Comparison of ENCODE assay signal across 18 cellular contexts in the genomic region with DNA sequence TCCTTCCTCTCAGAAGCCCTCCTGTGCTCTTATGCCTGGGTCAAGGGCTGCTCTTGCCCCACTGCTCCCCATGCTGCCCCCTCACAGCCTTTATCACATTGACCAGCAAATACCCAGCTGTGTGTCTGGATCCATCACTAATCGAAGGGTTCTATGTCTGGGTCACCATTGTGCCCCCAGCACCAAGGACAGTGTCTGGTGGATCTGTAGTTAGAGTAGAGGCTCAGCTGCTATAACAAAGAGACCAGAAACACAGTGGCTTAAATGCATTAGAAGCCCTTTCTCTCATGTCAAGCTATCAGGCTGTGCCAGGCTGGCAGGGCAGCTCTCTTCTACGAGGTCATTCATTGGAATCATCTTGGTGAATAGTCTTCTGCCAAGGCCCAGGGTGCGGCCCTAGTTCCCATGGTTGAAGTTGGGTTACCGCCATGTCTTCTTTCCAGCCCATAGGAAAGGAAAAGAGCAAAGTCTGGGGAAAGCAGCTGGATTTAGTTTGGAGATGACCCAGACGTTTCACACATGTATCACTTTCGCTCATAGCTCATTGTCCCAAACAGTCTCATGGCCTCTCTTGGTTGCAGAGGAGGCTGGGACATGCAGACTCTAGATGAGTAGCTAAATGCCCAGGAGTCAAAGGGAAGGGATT. TPM values are rescaled to one million over a fixed set of nuclear protein-coding genes. Genes with fewer than 3 reads are reported as not detected.
A peak's percentile ranks its signal among the peaks of the same experiment; 100 is the strongest.
DNase-seq lines count a peak whose midpoint lies in the region; ATAC-seq, FAIRE-seq and TF ChIP-seq lines count a peak whose summit lies in the region.
"Had no signal": no experiment of that assay in that cellular context is flagged by ENCODE, and none has a peak within 500 bp of the region (broad histone marks: within the 10 kb centered on the region; RNA-seq: fewer than 3 reads in every experiment).

No MANE protein-coding gene starts in this region.

- DNase-seq in HCT116 (ENCODE audit: low read depth, low spot score) (no peak), GM12878 (ENCODE audit: low read depth, low spot score) (no peak), kidney (peak; percentile 6), mammary epithelial cell (no peak), MCF 10A (ENCODE audit: unreplicated experiment) (no peak), NCI-H2107 treated with DMSO at 0.1 percent for 48 hours (lab: John Stamatoyannopoulos, UW; ENCODE audit: unreplicated experiment) (no peak)
- DNase-seq in stimulated activated effector memory CD8-positive, alpha-beta T cell treated with anti-CD3 and anti-CD28 coated beads, Interleukin-12 subunit alpha, Interleukin-12 subunit beta, amount 100 ng/mL, for 72 hours (ENCODE audit: low spot score in 2 of 2), result no peak
- DNase-seq: ACHN; CD4-positive, CD25-positive, alpha-beta regulatory T cell; DMS53; GF-D8; GM23248; H7; IMR-90 had no signal

- no peaks in the 10 kb centered on the region for H3K4me1 ChIP-seq in HCT116 (ENCODE audit: control insufficient read depth in 1 of 2, insufficient read depth in 2 of 2, low read length in 2 of 2)
- H3K4me1 ChIP-seq in GM12878 (ENCODE audit: control insufficient read depth, insufficient read depth, low read length), result no peaks in the 10 kb centered on the region
- H3K4me1 ChIP-seq in kidney (ENCODE audit: control insufficient read depth in 1 of 2, insufficient read depth in 1 of 2, low read depth in 1 of 2, low read length in 2 of 2), result no peaks in the 10 kb centered on the region
- no peaks in the 10 kb centered on the region for H3K4me1 ChIP-seq in mammary epithelial cell (ENCODE audit: insufficient read depth, low read length)

- no peak overlapping the region for H3K27ac Mint-ChIP-seq in stimulated activated effector memory CD8-positive, alpha-beta T cell treated with anti-CD3 and anti-CD28 coated beads, Interleukin-12 subunit alpha, Interleukin-12 subunit beta, amount 100 ng/mL, for 72 hours
- no peak overlapping the region for H3K27ac Mint-ChIP-seq in MCF 10A (ENCODE audit: low read depth, unreplicated experiment)
- H3K27ac Mint-ChIP-seq: CD4-positive, CD25-positive, alpha-beta regulatory T cell had no signal

- in situ Hi-C loops in GM12878 (cut with MboI), result no loop called here
- in situ Hi-C loops in mammary epithelial cell (cut with MboI; ENCODE audit: low sequenced_read_pairs in 2 of 2), result no loop called here

- H3K27me3 ChIP-seq in HCT116 (ENCODE audit: insufficient read depth, low read length) (no peaks in the 10 kb centered on the region), GM12878 (replicated peaks in 1 of 2; ENCODE audit: control insufficient read depth in 2 of 2, insufficient read depth in 2 of 2, low read length in 1 of 2) (0 out of 4 replicates have a peak, but pooled peaks cover 0 to 2% of the 10 kb centered on the region in 2 experiments), mammary epithelial cell (ENCODE audit: insufficient read depth, low read length) (no peaks in the 10 kb centered on the region)
- H3K27me3 ChIP-seq: BLaER1 treated with 17β-estradiol and CSF1 and Interleukin-3, amounts not matched to agents 10 nM and 100 nM had no signal

- no peak for TF ChIP-seq POLR2A in HCT116 (IDR thresholded peaks at IDR 0.05; ENCODE audit: borderline replicate concordance, extremely low read depth, insufficient read depth, insufficient read length)
- TF ChIP-seq POLR2A in GM12878 (IDR thresholded peaks at IDR 0.05; ENCODE audit: low read depth, low read length), result no peak

- no peak for ATAC-seq in HCT116
- ATAC-seq in GM12878, result no peak
- peak; percentile 20 for ATAC-seq in stimulated activated effector memory CD8-positive, alpha-beta T cell treated with anti-CD3 and anti-CD28 coated beads, Interleukin-12 subunit alpha, Interleukin-12 subunit beta, amount 100 ng/mL, for 72 hours

- no peaks in the 10 kb centered on the region for H3K36me3 Mint-ChIP-seq in stimulated activated effector memory CD8-positive, alpha-beta T cell treated with anti-CD3 and anti-CD28 coated beads, Interleukin-12 subunit alpha, Interleukin-12 subunit beta, amount 100 ng/mL, for 72 hours
- no peaks in the 10 kb centered on the region for H3K36me3 Mint-ChIP-seq in MCF 10A (ENCODE audit: insufficient read depth, unreplicated experiment)
- H3K36me3 Mint-ChIP-seq: CD4-positive, CD25-positive, alpha-beta regulatory T cell had no signal

- BruUV-seq in HCT116 (replicated peaks; lab: Mats Ljungman, UMichigan) (no TSS peak), GM12878 (replicated peaks; lab: Mats Ljungman, UMichigan) (no TSS peak), mammary epithelial cell (replicated peaks; lab: Mats Ljungman, UMichigan) (no TSS peak), MCF 10A (replicated peaks; lab: Mats Ljungman, UMichigan) (no TSS peak)

- H3K4me1 Mint-ChIP-seq in stimulated activated effector memory CD8-positive, alpha-beta T cell treated with anti-CD3 and anti-CD28 coated beads, Interleukin-12 subunit alpha, Interleukin-12 subunit beta, amount 100 ng/mL, for 72 hours, result no peaks in the 10 kb centered on the region
- no peaks in the 10 kb centered on the region for H3K4me1 Mint-ChIP-seq in MCF 10A (ENCODE audit: insufficient read depth, unreplicated experiment)

- TF ChIP-seq CTCF in HCT116 (IDR thresholded peaks at IDR 0.05 in 2 of 3, conservative IDR thresholded peaks at IDR 0.05 in 1 of 3; ENCODE audit: borderline replicate concordance in 1 of 3, insufficient read depth in 1 of 3, low read depth in 2 of 3, low read length in 2 of 3), result no peak
- TF ChIP-seq CTCF in GM12878 (IDR thresholded peaks at IDR 0.05 in 2 of 3, conservative IDR thresholded peaks at IDR 0.05 in 1 of 3; ENCODE audit: control insufficient read depth in 2 of 3, extremely low read depth in 1 of 3, insufficient read depth in 1 of 3, low read depth in 3 of 3, low read length in 3 of 3), result no peak
- TF ChIP-seq CTCF in kidney (IDR thresholded peaks at IDR 0.05; ENCODE audit: borderline replicate concordance, extremely low read depth, insufficient read depth), result no peak
- TF ChIP-seq CTCF in mammary epithelial cell (conservative IDR thresholded peaks at IDR 0.05 in 1 of 2, IDR thresholded peaks at IDR 0.05 in 1 of 2; ENCODE audit: extremely low read depth in 1 of 2, insufficient read depth in 1 of 2, low read depth in 1 of 2, low read length in 2 of 2), result no peak
- no peak for TF ChIP-seq CTCF in MCF 10A (IDR thresholded peaks at IDR 0.05; ENCODE audit: unreplicated experiment)

- CTCF ChIA-PET in HCT116 (lab: Charles Lee), result no interaction called here
- CTCF ChIA-PET in GM12878 (lab: Yijun Ruan, JAX), result interaction anchor here (1.4 kb wide), 1 partner anchor 33 kb away, joined by 5 read pairs; no protein-coding TSS in a partner anchor
- CTCF ChIA-PET in mammary epithelial cell (lab: Charles Lee; ENCODE audit: low non-redundant PET), result no interaction called here
- CTCF ChIA-PET in MCF 10A (lab: Yijun Ruan, JAX), result interaction anchor here (0.5 to 1.4 kb wide), 10 partner anchors 11 to 1225 kb away, joined by 3 to 8 read pairs (median 4); no protein-coding TSS in a partner anchor

- H4K20me1 ChIP-seq in HCT116 (ENCODE audit: insufficient read depth), result no peaks in the 10 kb centered on the region
- no peaks in the 10 kb centered on the region for H4K20me1 ChIP-seq in GM12878 (ENCODE audit: control insufficient read depth, insufficient read depth)
- no peaks in the 10 kb centered on the region for H4K20me1 ChIP-seq in mammary epithelial cell (ENCODE audit: insufficient read depth, low read length)
- H4K20me1 ChIP-seq: BLaER1 treated with 17β-estradiol and CSF1 and Interleukin-3, amounts not matched to agents 10 nM and 100 nM had no signal

- no peaks in the 10 kb centered on the region for H3K9me3 ChIP-seq in HCT116 (ENCODE audit: control insufficient read depth in 1 of 2, insufficient read depth in 1 of 2, low read depth in 1 of 2, low read length in 2 of 2)
- no peaks in the 10 kb centered on the region for H3K9me3 ChIP-seq in GM12878 (replicated peaks; ENCODE audit: control insufficient read depth, insufficient read depth, low read length)
- no peaks in the 10 kb centered on the region for H3K9me3 ChIP-seq in kidney (ENCODE audit: control insufficient read depth in 1 of 2, low read length in 2 of 2)
- no peaks in the 10 kb centered on the region for H3K9me3 ChIP-seq in mammary epithelial cell (replicated peaks; ENCODE audit: insufficient read depth, low read length)
- H3K9me3 ChIP-seq: BLaER1 treated with 17β-estradiol and CSF1 and Interleukin-3, amounts not matched to agents 10 nM and 100 nM had no signal

- FAIRE-seq in GM12878 (lab: Jason Lieb, UNC) (no peak), kidney (lab: Jason Lieb, UNC) (no peak)
- FAIRE-seq: GM18507 had no signal

- H3K27me3 Mint-ChIP-seq in MCF 10A (ENCODE audit: insufficient read depth, unreplicated experiment), result no peaks in the 10 kb centered on the region

- TF ChIP-seq RAD21 in HCT116 (IDR thresholded peaks at IDR 0.05; ENCODE audit: low read depth), result no peak
- TF ChIP-seq RAD21 in GM12878 (IDR thresholded peaks at IDR 0.05; ENCODE audit: insufficient read depth, low read depth, low read length), result no peak

- dilution Hi-C loops in mammary epithelial cell (cut with HindIII; ENCODE audit: low sequenced_read_pairs), result no loop called here

- no peaks in the 10 kb centered on the region for H3K36me3 ChIP-seq in HCT116 (ENCODE audit: control insufficient read depth in 1 of 2, insufficient read depth in 2 of 2, low read length in 2 of 2)
- no peaks in the 10 kb centered on the region for H3K36me3 ChIP-seq in GM12878 (ENCODE audit: control insufficient read depth in 2 of 2, insufficient read depth in 2 of 2, low read length in 1 of 2)
- H3K36me3 ChIP-seq in kidney (ENCODE audit: control insufficient read depth in 1 of 2, insufficient read depth in 2 of 2, low read length in 2 of 2), result no peaks in the 10 kb centered on the region
- no peaks in the 10 kb centered on the region for H3K36me3 ChIP-seq in mammary epithelial cell (ENCODE audit: insufficient read depth, low read length)
- H3K36me3 ChIP-seq: BLaER1 treated with 17β-estradiol and CSF1 and Interleukin-3, amounts not matched to agents 10 nM and 100 nM had no signal

- H3K4me3 ChIP-seq in HCT116 (replicated peaks in 1 of 2; ENCODE audit: low read depth in 1 of 2, low read length in 2 of 2), result no peak overlapping the region
- H3K4me3 ChIP-seq in GM12878, result no peak overlapping the region
- H3K4me3 ChIP-seq in kidney (ENCODE audit: low read length in 2 of 2), result no peak overlapping the region
- no peak overlapping the region for H3K4me3 ChIP-seq in mammary epithelial cell (replicated peaks in 1 of 3; ENCODE audit: insufficient read depth in 1 of 3, low read depth in 2 of 3, low read length in 3 of 3)
- H3K4me3 ChIP-seq: BLaER1 treated with 17β-estradiol and CSF1 and Interleukin-3, amounts not matched to agents 10 nM and 100 nM; GM23248 had no signal

- 3% methylated on average over 6 of the region's 6 CpGs for WGBS in GM12878 (ENCODE audit: insufficient coverage, insufficient replicate concordance, low lambda C conversion rate, missing lambda C conversion rate)
- 66% methylated on average over 6 of the region's 6 CpGs for WGBS in mammary epithelial cell (ENCODE audit: low coverage, missing lambda C conversion rate)

- H3K4me2 ChIP-seq in HCT116 (ENCODE audit: low read length), result no peak overlapping the region
- H3K4me2 ChIP-seq in GM12878 (ENCODE audit: control insufficient read depth, insufficient read depth), result no peak overlapping the region
- no peak overlapping the region for H3K4me2 ChIP-seq in mammary epithelial cell (ENCODE audit: insufficient read depth, low read depth, low read length)
- H3K4me2 ChIP-seq: BLaER1 treated with 17β-estradiol and CSF1 and Interleukin-3, amounts not matched to agents 10 nM and 100 nM had no signal

- no peaks in the 10 kb centered on the region for H3K79me2 ChIP-seq in HCT116 (ENCODE audit: insufficient read depth, low read length)
- H3K79me2 ChIP-seq in GM12878 (ENCODE audit: control insufficient read depth, insufficient read depth, low read length), result no peaks in the 10 kb centered on the region
- H3K79me2 ChIP-seq in mammary epithelial cell (ENCODE audit: insufficient read depth, low read length), result no peaks in the 10 kb centered on the region

- H3K4me3 Mint-ChIP-seq in stimulated activated effector memory CD8-positive, alpha-beta T cell treated with anti-CD3 and anti-CD28 coated beads, Interleukin-12 subunit alpha, Interleukin-12 subunit beta, amount 100 ng/mL, for 72 hours, result no peak overlapping the region
- H3K4me3 Mint-ChIP-seq in MCF 10A (ENCODE audit: unreplicated experiment), result no peak overlapping the region
- H3K4me3 Mint-ChIP-seq: CD4-positive, CD25-positive, alpha-beta regulatory T cell had no signal

- H3K9me2 ChIP-seq in HCT116 (ENCODE audit: insufficient read depth), result no peaks in the 10 kb centered on the region

- POLR2A ChIA-PET in HCT116 (lab: Charles Lee), result no interaction called here
- POLR2A ChIA-PET in GM12878 (lab: Charles Lee), result no interaction called here
- POLR2A ChIA-PET in MCF 10A (lab: Yijun Ruan, JAX), result interaction anchor here (0.7 kb wide), 1 partner anchor 33 kb away, joined by 3 read pairs; no protein-coding TSS in a partner anchor

- no peaks in the 10 kb centered on the region for H3K9me3 Mint-ChIP-seq in stimulated activated effector memory CD8-positive, alpha-beta T cell treated with anti-CD3 and anti-CD28 coated beads, Interleukin-12 subunit alpha, Interleukin-12 subunit beta, amount 100 ng/mL, for 72 hours
- H3K9me3 Mint-ChIP-seq in MCF 10A (ENCODE audit: unreplicated experiment), result no peaks in the 10 kb centered on the region

- SMC1A ChIA-PET in GM12878 (lab: Charles Lee; ENCODE audit: uncharacterized antibody, unreplicated experiment), result interaction anchor here (0.7 to 0.9 kb wide), 2 partner anchors 10 to 25 kb away, joined by 3 to 4 read pairs; no protein-coding TSS in a partner anchor

- no peak overlapping the region for H3K9ac ChIP-seq in HCT116 (ENCODE audit: low read length)
- H3K9ac ChIP-seq in GM12878 (ENCODE audit: control insufficient read depth, insufficient read depth, low read length), result no peak overlapping the region
- H3K9ac ChIP-seq in kidney (ENCODE audit: low read length in 2 of 2), result no peak overlapping the region
- H3K9ac ChIP-seq in mammary epithelial cell (ENCODE audit: insufficient read depth, low read length), result no peak overlapping the region
- H3K9ac ChIP-seq: BLaER1 treated with 17β-estradiol and CSF1 and Interleukin-3, amounts not matched to agents 10 nM and 100 nM; GM23248 had no signal

- intact Hi-C loops in HCT116 (cut with micrococcal nuclease), result no loop called here
- intact Hi-C loops in GM12878 (cut with micrococcal nuclease; ENCODE audit: unreplicated experiment), result no loop called here
- intact Hi-C loops in kidney (cut with DNase I), result no loop called here
- intact Hi-C loops in mammary epithelial cell (cut with micrococcal nuclease), result no loop called here
- intact Hi-C loops in MCF 10A (cut with micrococcal nuclease), result no loop called here

- no peak for TF ChIP-seq EP300 in GM12878 (IDR thresholded peaks at IDR 0.05; ENCODE audit: borderline replicate concordance in 1 of 2, control insufficient read depth in 1 of 2, low read depth in 2 of 2, low read length in 2 of 2)

- RAD21 ChIA-PET in HCT116 (lab: Charles Lee; ENCODE audit: low non-redundant PET in 1 of 2, low total read pairs in 2 of 2, uncharacterized antibody in 2 of 2, unreplicated experiment in 2 of 2), result no interaction called here
- RAD21 ChIA-PET in GM12878 (lab: Charles Lee; ENCODE audit: unreplicated experiment), result no interaction called here

- no peak overlapping the region for H3K27ac ChIP-seq in HCT116 (ENCODE audit: low read depth, low read length)
- H3K27ac ChIP-seq in GM12878 (ENCODE audit: control insufficient read depth, insufficient read depth), result no peak overlapping the region
- no peak overlapping the region for H3K27ac ChIP-seq in kidney (ENCODE audit: low read depth in 2 of 2, low read length in 2 of 2)
- no peak overlapping the region for H3K27ac ChIP-seq in mammary epithelial cell (ENCODE audit: insufficient read depth, low read depth, low read length)
- H3K27ac ChIP-seq: BLaER1 treated with 17β-estradiol and CSF1 and Interleukin-3, amounts not matched to agents 10 nM and 100 nM; GM23248; HL-60 had no signal

- H2AFZ ChIP-seq in HCT116 (ENCODE audit: low read depth, low read length, poor library complexity, severe bottlenecking), result no peak overlapping the region
- no peak overlapping the region for H2AFZ ChIP-seq in GM12878 (ENCODE audit: control insufficient read depth, low read depth, low read length)
- H2AFZ ChIP-seq in mammary epithelial cell (ENCODE audit: low read depth, low read length), result no peak overlapping the region
- H2AFZ ChIP-seq: GM23248 had no signal

RNA-seq across cellular contexts. Expression of a gene that starts 32.2 kb away (rescaled TPM):
- total RNA-seq in HCT116 (2021; ENCODE audit: unreplicated experiment), result not detected
- polyA plus RNA-seq in HCT116 (2012), result not detected in 2 replicates
- total RNA-seq in GM12878 (2013; cell fraction: nucleolus; rRNA removed), result 1.6 and 1.7 TPM in 2 replicates
- under 0.01 TPM in 1 of 2 replicates, not detected in the other for total RNA-seq in GM12878 (2014; rRNA removed)
- not detected in 2 replicates for total RNA-seq in GM12878 (2014; rRNA removed; fragmentation: Illumina TruSeq; extraction: Trizol)
- 0.10 TPM in 1 of 2 replicates, not detected in the other for total RNA-seq in GM12878 (2021)
- polyA plus RNA-seq in GM12878 (2011; ENCODE audit: low read depth), result 0.03 TPM
- polyA plus RNA-seq in GM12878 (2011; rRNA removed), result 0.15 and 0.17 TPM in 2 replicates
- polyA plus RNA-seq in GM12878 (2011; cell fraction: cytosol; rRNA removed), result 0.08 and 0.09 TPM in 2 replicates
- 0.53 and 0.94 TPM in 2 replicates for polyA plus RNA-seq in GM12878 (2011; cell fraction: nucleus; rRNA removed)
- 0.04 and 0.24 TPM in 2 replicates for polyA plus RNA-seq in GM12878 (2012)
- 0.01 TPM in 1 of 2 replicates, not detected in the other for polyA plus RNA-seq in GM12878 (2014; fragmentation: Illumina TruSeq; extraction: Trizol)
- not detected for polyA plus RNA-seq in GM12878 (2014; fragmentation: Nextera tagmentation; extraction: Ambion mirVana)
- polyA plus RNA-seq in GM12878 (2014; rRNA removed), result 0.03 and 0.09 TPM in 2 replicates
- polyA plus RNA-seq in GM12878 (2016; fragmentation: Nextera tagmentation; extraction: Ambion mirVana), result not detected
- polyA minus RNA-seq in GM12878 (2011; rRNA and poly(A)+ RNA removed), result 0.05 and 0.15 TPM in 2 replicates
- not detected in 2 replicates for polyA minus RNA-seq in GM12878 (2011; cell fraction: cytosol; rRNA and poly(A)+ RNA removed)
- 0.12 and 0.19 TPM in 2 replicates for polyA minus RNA-seq in GM12878 (2011; cell fraction: nucleus; rRNA and poly(A)+ RNA removed)
- 1.6 TPM for total RNA-seq in kidney
- 1.9 TPM for polyA plus RNA-seq in kidney (ENCODE audit: insufficient read depth, low read depth, low replicate concordance)
- total RNA-seq in mammary epithelial cell, result 1 to 10 TPM in 1 of 2 donors, under 1 TPM in 1; 0.05 to 1.2 TPM
- polyA plus RNA-seq in mammary epithelial cell, result not detected
- polyA minus RNA-seq in mammary epithelial cell, result not detected
- 0.37 and 0.56 TPM in 2 replicates for total RNA-seq in MCF 10A (2022)
- total RNA-seq: A172; CD4-positive, CD25-positive, alpha-beta regulatory T cell; IMR-90 had no signal
- polyA plus RNA-seq: GM23248, IMR-90 had no signal

Comparison
In these comparisons a context has a peak if more than half of its experiments do, and no peak if none do; other contexts are left out.
1. CTCF ChIA-PET loops: an anchor here in GM12878 (1.4 kb wide) and MCF 10A (0.5 to 1.4 kb wide); none called in HCT116 and mammary epithelial cell.